1 cellular context compared by ENCODE assay signal in the genomic region with DNA sequence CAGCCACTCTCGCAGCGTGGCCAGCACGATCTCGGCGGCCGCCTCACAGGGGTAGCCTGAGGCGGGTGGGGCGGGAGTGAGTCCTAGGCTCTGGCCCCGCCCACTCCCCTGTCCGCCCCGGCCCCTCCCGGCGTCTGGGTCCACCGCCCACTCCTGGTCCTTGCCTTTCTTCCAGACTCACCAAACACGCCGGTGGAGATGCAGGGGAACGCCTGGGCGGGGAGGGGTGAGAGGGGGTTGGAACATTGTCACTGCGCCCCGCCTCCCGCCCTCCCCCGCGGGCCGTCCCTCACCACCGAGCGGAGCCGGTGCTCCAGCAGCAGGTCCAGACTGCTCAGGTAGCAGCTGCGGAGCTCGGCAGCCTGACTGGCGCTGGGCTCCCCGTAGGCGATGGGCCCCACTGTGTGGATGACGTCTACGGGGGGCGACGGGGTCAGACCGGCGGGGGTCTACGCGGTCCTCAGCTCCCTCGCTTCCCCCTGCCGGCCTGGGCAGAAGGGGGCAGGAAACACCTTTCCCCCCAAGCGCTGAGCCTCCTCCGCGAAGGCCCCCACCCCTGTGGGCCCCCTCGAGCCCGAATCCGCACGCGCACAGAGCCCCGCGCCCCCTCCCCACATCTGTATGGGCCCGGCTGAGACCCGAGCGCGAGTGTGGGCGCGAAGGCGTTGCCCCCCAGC.
TF ChIP-seq lines count a peak whose summit lies in the region.

No MANE protein-coding gene starts in this region.

TF ChIP-seq in neural cell, 6 proteins besides CTCF, POLR2A, EP300 and RAD21 (continued from another document):
- TF ChIP-seq, protein P1, sequence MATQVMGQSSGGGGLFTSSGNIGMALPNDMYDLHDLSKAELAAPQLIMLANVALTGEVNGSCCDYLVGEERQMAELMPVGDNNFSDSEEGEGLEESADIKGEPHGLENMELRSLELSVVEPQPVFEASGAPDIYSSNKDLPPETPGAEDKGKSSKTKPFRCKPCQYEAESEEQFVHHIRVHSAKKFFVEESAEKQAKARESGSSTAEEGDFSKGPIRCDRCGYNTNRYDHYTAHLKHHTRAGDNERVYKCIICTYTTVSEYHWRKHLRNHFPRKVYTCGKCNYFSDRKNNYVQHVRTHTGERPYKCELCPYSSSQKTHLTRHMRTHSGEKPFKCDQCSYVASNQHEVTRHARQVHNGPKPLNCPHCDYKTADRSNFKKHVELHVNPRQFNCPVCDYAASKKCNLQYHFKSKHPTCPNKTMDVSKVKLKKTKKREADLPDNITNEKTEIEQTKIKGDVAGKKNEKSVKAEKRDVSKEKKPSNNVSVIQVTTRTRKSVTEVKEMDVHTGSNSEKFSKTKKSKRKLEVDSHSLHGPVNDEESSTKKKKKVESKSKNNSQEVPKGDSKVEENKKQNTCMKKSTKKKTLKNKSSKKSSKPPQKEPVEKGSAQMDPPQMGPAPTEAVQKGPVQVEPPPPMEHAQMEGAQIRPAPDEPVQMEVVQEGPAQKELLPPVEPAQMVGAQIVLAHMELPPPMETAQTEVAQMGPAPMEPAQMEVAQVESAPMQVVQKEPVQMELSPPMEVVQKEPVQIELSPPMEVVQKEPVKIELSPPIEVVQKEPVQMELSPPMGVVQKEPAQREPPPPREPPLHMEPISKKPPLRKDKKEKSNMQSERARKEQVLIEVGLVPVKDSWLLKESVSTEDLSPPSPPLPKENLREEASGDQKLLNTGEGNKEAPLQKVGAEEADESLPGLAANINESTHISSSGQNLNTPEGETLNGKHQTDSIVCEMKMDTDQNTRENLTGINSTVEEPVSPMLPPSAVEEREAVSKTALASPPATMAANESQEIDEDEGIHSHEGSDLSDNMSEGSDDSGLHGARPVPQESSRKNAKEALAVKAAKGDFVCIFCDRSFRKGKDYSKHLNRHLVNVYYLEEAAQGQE (IDR thresholded peaks at IDR 0.05; ENCODE audit: borderline replicate concordance) = no peak
